ENCODE assay signal across 21 cellular contexts in the genomic region with DNA sequence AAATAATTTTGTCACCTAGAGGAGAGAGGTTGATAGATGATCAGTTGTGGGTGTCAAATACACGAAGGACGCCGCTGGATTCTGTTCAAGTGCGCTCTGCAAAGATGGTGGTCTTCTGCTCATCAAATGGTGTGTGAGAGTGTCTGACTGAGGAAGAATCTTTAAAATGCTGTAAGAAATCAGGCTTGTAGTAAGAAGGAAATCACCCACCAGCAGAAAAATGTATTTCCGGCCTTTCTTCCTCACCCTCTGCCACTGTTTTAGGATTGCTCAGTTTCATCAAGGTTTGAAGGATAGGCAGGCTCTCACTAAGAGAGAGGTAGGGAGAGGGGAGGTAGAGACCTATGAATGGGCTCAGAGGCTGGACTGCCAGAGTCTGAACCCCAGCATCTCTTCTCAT. TPM values are rescaled to one million over a fixed set of nuclear protein-coding genes. Genes with fewer than 3 reads are reported as not detected.
DNase-seq lines count a peak whose midpoint lies in the region; ATAC-seq lines count a peak whose summit lies in the region.
"Had no signal": no experiment of that assay in that cellular context is flagged by ENCODE, and none has a peak within 500 bp of the region (broad histone marks: within the 10 kb centered on the region; RNA-seq: fewer than 3 reads in every experiment).

No MANE protein-coding gene starts in this region.

- no peak overlapping the region for H3K4me2 ChIP-seq in Karpas-422 (ENCODE audit: low read depth, low read length, poor library complexity, severe bottlenecking)

- peaks cover 8% of the 10 kb centered on the region for H3K36me3 Mint-ChIP-seq in IgD-negative memory B cell
- H3K36me3 Mint-ChIP-seq in activated T-helper 17 cell treated with anti-CD3 and anti-CD28 coated beads, Interleukin-2, amount 50 U/mL, for 72 hours (ENCODE audit: low read depth): peaks cover 99% of the 10 kb centered on the region
- peaks cover 18% of the 10 kb centered on the region for H3K36me3 Mint-ChIP-seq in natural killer cell treated with Interleukin-12 subunit alpha and Interleukin-12 subunit beta and Interleukin-15 and Interleukin-18, amount 100 ng/mL, for 72 hours
- H3K36me3 Mint-ChIP-seq: mesothelial cell of epicardium had no signal

- H3K9me3 ChIP-seq in Karpas-422 (ENCODE audit: low read length): no peaks in the 10 kb centered on the region
- H3K9me3 ChIP-seq: ovary, upper lobe of left lung had no signal

- peak overlapping the region; percentile 8 to 95 (median 87) for H3K27ac Mint-ChIP-seq in IgD-negative memory B cell
- H3K27ac Mint-ChIP-seq in activated T-helper 17 cell treated with anti-CD3 and anti-CD28 coated beads, Interleukin-2, amount 50 U/mL, for 72 hours: peak overlapping the region; percentile 89
- H3K27ac Mint-ChIP-seq in natural killer cell treated with Interleukin-12 subunit alpha and Interleukin-12 subunit beta and Interleukin-15 and Interleukin-18, amount 100 ng/mL, for 72 hours: peak overlapping the region; percentile 88 to 89
- H3K27ac Mint-ChIP-seq: mesothelial cell of epicardium had no signal

- no peak overlapping the region for H3K27ac ChIP-seq in Karpas-422 (ENCODE audit: low read length)
- H3K27ac ChIP-seq: dorsolateral prefrontal cortex, ovary, upper lobe of left lung had no signal

- no peaks in the 10 kb centered on the region for H3K27me3 Mint-ChIP-seq in IgD-negative memory B cell
- no peaks in the 10 kb centered on the region for H3K27me3 Mint-ChIP-seq in activated T-helper 17 cell treated with anti-CD3 and anti-CD28 coated beads, Interleukin-2, amount 50 U/mL, for 72 hours
- no peaks in the 10 kb centered on the region for H3K27me3 Mint-ChIP-seq in natural killer cell treated with Interleukin-12 subunit alpha and Interleukin-12 subunit beta and Interleukin-15 and Interleukin-18, amount 100 ng/mL, for 72 hours

- no peaks in the 10 kb centered on the region for H3K27me3 ChIP-seq in Karpas-422 (ENCODE audit: low read length)
- H3K27me3 ChIP-seq: dorsolateral prefrontal cortex, ovary, upper lobe of left lung had no signal

- H3K9ac ChIP-seq in Karpas-422 (ENCODE audit: low read length): no peak overlapping the region

- H3K9me3 Mint-ChIP-seq in IgD-negative memory B cell: no peaks in the 10 kb centered on the region
- no peaks in the 10 kb centered on the region for H3K9me3 Mint-ChIP-seq in activated T-helper 17 cell treated with anti-CD3 and anti-CD28 coated beads, Interleukin-2, amount 50 U/mL, for 72 hours
- H3K9me3 Mint-ChIP-seq in natural killer cell treated with Interleukin-12 subunit alpha and Interleukin-12 subunit beta and Interleukin-15 and Interleukin-18, amount 100 ng/mL, for 72 hours: no peaks in the 10 kb centered on the region

- H3K4me3 ChIP-seq in Karpas-422 (ENCODE audit: low read length): no peak overlapping the region
- H3K4me3 ChIP-seq: dorsolateral prefrontal cortex, ovary, skin epidermis, upper lobe of left lung had no signal

- H3K79me2 ChIP-seq in Karpas-422 (ENCODE audit: low read length): peaks cover 98% of the 10 kb centered on the region

- peaks cover 76% of the 10 kb centered on the region for H3K4me1 ChIP-seq in Karpas-422 (ENCODE audit: low read length)
- H3K4me1 ChIP-seq: upper lobe of left lung had no signal

- peak; percentile 6 for DNase-seq in activated CD4-positive, alpha-beta T cell treated with anti-CD3 and anti-CD28 coated beads for 48 hours
- DNase-seq in activated CD4-positive, alpha-beta T cell treated with anti-CD3 and anti-CD28 coated beads for 4 hours: no peak
- DNase-seq in natural killer cell treated with Interleukin-12 subunit alpha and Interleukin-12 subunit beta and Interleukin-15 and Interleukin-18, amount 100 ng/mL, for 72 hours (ENCODE audit: low spot score): no peak
- DNase-seq in NCI-H748 (lab: John Stamatoyannopoulos, UW; ENCODE audit: unreplicated experiment) (no peak), Karpas-422 (no peak), SIG-M5 treated with dmso at 0.1 percent for 504 hours (lab: John Stamatoyannopoulos, UW; ENCODE audit: unreplicated experiment) (no peak)
- DNase-seq: COR-L47, dorsolateral prefrontal cortex, kidney glomerular epithelial cell, MV-4-11, NCI-H2081, NCI-H526, ovary, upper lobe of left lung had no signal

- H3K4me3 Mint-ChIP-seq in IgD-negative memory B cell: peak overlapping the region in 3 of 4 donors; percentile 11 to 86 (median 85)
- H3K4me3 Mint-ChIP-seq in activated T-helper 17 cell treated with anti-CD3 and anti-CD28 coated beads, Interleukin-2, amount 50 U/mL, for 72 hours: peak overlapping the region; percentile 80
- peak overlapping the region; percentile 45 for H3K4me3 Mint-ChIP-seq in natural killer cell treated with Interleukin-12 subunit alpha and Interleukin-12 subunit beta and Interleukin-15 and Interleukin-18, amount 100 ng/mL, for 72 hours
- H3K4me3 Mint-ChIP-seq: mesothelial cell of epicardium had no signal

- peaks cover 70 to 75% (median 73%) of the 10 kb centered on the region in 3 donors for H3K4me1 Mint-ChIP-seq in IgD-negative memory B cell
- peaks cover 60% of the 10 kb centered on the region for H3K4me1 Mint-ChIP-seq in activated T-helper 17 cell treated with anti-CD3 and anti-CD28 coated beads, Interleukin-2, amount 50 U/mL, for 72 hours
- peaks cover 58 to 77% of the 10 kb centered on the region in 2 donors for H3K4me1 Mint-ChIP-seq in natural killer cell treated with Interleukin-12 subunit alpha and Interleukin-12 subunit beta and Interleukin-15 and Interleukin-18, amount 100 ng/mL, for 72 hours (ENCODE audit: low read depth in 2 of 2)

- H4K20me1 ChIP-seq in Karpas-422 (ENCODE audit: insufficient read depth, low read depth, low read length): peaks cover 24% of the 10 kb centered on the region; the same call in 1 of the 2 replicates

- H2AFZ ChIP-seq in Karpas-422 (ENCODE audit: low read length): no peak overlapping the region

- H3K36me3 ChIP-seq in Karpas-422 (ENCODE audit: insufficient read depth, low read length): peaks cover 57% of the 10 kb centered on the region
- H3K36me3 ChIP-seq: ovary, upper lobe of left lung had no signal

- H3K9me2 ChIP-seq in Karpas-422 (replicated peaks; ENCODE audit: insufficient read depth, low read length): no peaks in the 10 kb centered on the region

- no peak for ATAC-seq in activated T-helper 17 cell treated with anti-CD3 and anti-CD28 coated beads, Interleukin-2, amount 50 U/mL, for 72 hours (replicated peaks)
- ATAC-seq in natural killer cell treated with Interleukin-12 subunit alpha and Interleukin-12 subunit beta and Interleukin-15 and Interleukin-18, amount 100 ng/mL, for 72 hours: peak in 1 of 2 donors; percentile 24
- ATAC-seq: HCT116, SK-N-SH treated with all-trans-retinoic acid at 6 μM for 48 hours had no signal

RNA-seq across cellular contexts. Expression of a gene that starts 28.7 kb away (rescaled TPM):
- polyA plus RNA-seq in IgD-negative memory B cell: 255 TPM
- 100 to 1,000 TPM; 107 to 117 TPM for total RNA-seq in activated T-helper 17 cell treated with anti-CD3 and anti-CD28 coated beads, Interleukin-2, amount 50 U/mL, for 72 hours
- 100 to 1,000 TPM; 140 to 169 TPM for total RNA-seq in natural killer cell treated with Interleukin-12 subunit alpha and Interleukin-12 subunit beta and Interleukin-15 and Interleukin-18, amount 100 ng/mL, for 72 hours
- 39.5 and 68.4 TPM in 2 replicates for total RNA-seq in Karpas-422 (2014; rRNA removed; shearing (Covaris generic); ENCODE audit: low replicate concordance)
- total RNA-seq: fibroblast of lung had no signal
- polyA plus RNA-seq: fibroblast of lung had no signal
